Comparison of ENCODE assay signal across 20 cellular contexts in the genomic region with DNA sequence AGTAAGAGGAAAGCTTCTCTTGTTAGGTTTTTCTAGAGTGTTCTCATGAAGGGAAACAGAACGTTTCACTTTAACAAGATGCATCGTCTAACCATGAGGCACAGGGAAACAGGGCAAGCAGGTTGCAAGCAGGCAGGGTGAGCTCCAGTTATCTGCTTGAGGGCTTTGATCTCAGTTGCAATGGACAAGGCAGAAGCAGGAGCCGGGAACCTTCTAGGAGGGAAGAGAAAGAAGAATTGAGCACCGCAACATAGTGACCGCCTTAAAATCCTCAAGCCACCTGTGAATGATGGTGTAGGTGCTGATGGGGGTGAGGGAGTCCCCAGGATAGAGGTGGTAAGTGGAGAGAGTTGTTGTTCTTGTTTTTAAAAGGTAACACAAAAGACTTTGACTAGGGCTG. TPM values are rescaled to one million over a fixed set of nuclear protein-coding genes. Genes with fewer than 3 reads are reported as not detected.
DNase-seq lines count a peak whose midpoint lies in the region; ATAC-seq and TF ChIP-seq lines count a peak whose summit lies in the region.
"Had no signal": no experiment of that assay in that cellular context is flagged by ENCODE, and none has a peak within 500 bp of the region (broad histone marks: within the 10 kb centered on the region; RNA-seq: fewer than 3 reads in every experiment).

No MANE protein-coding gene starts in this region.

- no peak overlapping the region for H3K4me3 ChIP-seq in GM23248
- no peak overlapping the region for H3K4me3 ChIP-seq in SK-N-MC
- no peak overlapping the region for H3K4me3 ChIP-seq in smooth muscle cell
- no peak overlapping the region for H3K4me3 ChIP-seq in mammary epithelial cell (replicated peaks in 1 of 3; ENCODE audit: insufficient read depth in 1 of 3, low read depth in 2 of 3, low read length in 3 of 3)
- H3K4me3 ChIP-seq: GM12878, K562 had no signal

- H3K36me3 ChIP-seq in GM23248 (ENCODE audit: low read depth), result no peaks in the 10 kb centered on the region
- H3K36me3 ChIP-seq in SK-N-MC (ENCODE audit: insufficient read depth, low read length), result no peaks in the 10 kb centered on the region
- no peaks in the 10 kb centered on the region for H3K36me3 ChIP-seq in smooth muscle cell (ENCODE audit: low read depth)
- no peaks in the 10 kb centered on the region for H3K36me3 ChIP-seq in mammary epithelial cell (ENCODE audit: insufficient read depth, low read length)

- H3K27ac ChIP-seq in GM23248 (no peak overlapping the region), SK-N-MC (peak overlapping the region; percentile 88), smooth muscle cell (ENCODE audit: low read depth) (peak overlapping the region; percentile 93), mammary epithelial cell (ENCODE audit: insufficient read depth, low read depth, low read length) (no peak overlapping the region)
- H3K27ac ChIP-seq: RWPE1 had no signal

- DNase-seq in GM23248, result no peak
- DNase-seq in SK-N-MC (ENCODE audit: low read depth, low spot score), result no peak
- DNase-seq in nephron progenitor cell, result no peak
- DNase-seq in smooth muscle cell (lab: John Stamatoyannopoulos, UW; ENCODE audit: unreplicated experiment), result no peak
- no peak for DNase-seq in mammary epithelial cell
- DNase-seq: CD4-positive, CD25-positive, alpha-beta regulatory T cell; DMS79; NCI-H1092; NCI-H1436 treated with DMSO at 0.1 percent for 48 hours; NCI-H1930; NCI-H226; NCI-H510A treated with DMSO at 0.1 percent for 48 hours; NCI-H774; NK-92 treated with Interleukin-12 subunit alpha and Interleukin-12 subunit beta, amount 100 ng/mL, for 24 hours; SHP77 treated with DMSO at 0.1 percent for 48 hours had no signal

- H3K4me1 Mint-ChIP-seq in nephron progenitor cell, result peaks cover 29% of the 10 kb centered on the region

- H3K27me3 ChIP-seq in GM23248 (replicated peaks; ENCODE audit: insufficient read depth), result no peaks in the 10 kb centered on the region
- no peaks in the 10 kb centered on the region for H3K27me3 ChIP-seq in smooth muscle cell (ENCODE audit: low read depth)
- H3K27me3 ChIP-seq in mammary epithelial cell (ENCODE audit: insufficient read depth, low read length), result no peaks in the 10 kb centered on the region

- no peaks in the 10 kb centered on the region for H3K36me3 Mint-ChIP-seq in nephron progenitor cell (ENCODE audit: low read depth)
- H3K36me3 Mint-ChIP-seq: CD4-positive, CD25-positive, alpha-beta regulatory T cell had no signal

- H3F3A ChIP-seq in GM23248 (ENCODE audit: insufficient read depth) (peaks cover 30% of the 10 kb centered on the region), smooth muscle cell (ENCODE audit: low read depth) (peaks cover 15% of the 10 kb centered on the region)

- H3K4me1 ChIP-seq in GM23248 (ENCODE audit: insufficient read depth), result peaks cover 59% of the 10 kb centered on the region
- peaks cover 24% of the 10 kb centered on the region for H3K4me1 ChIP-seq in smooth muscle cell (ENCODE audit: low read depth)
- peaks cover 37% of the 10 kb centered on the region for H3K4me1 ChIP-seq in mammary epithelial cell (ENCODE audit: insufficient read depth, low read length)

- in situ Hi-C loops in GM23248 (cut with MboI), result no loop called here
- in situ Hi-C loops in mammary epithelial cell (cut with MboI; ENCODE audit: low sequenced_read_pairs in 2 of 2), result loop anchor here in 1 of 2 donors (10.0 kb wide), 1 partner anchor 144 kb away; the partner anchor contains the start of gene SMIM15

- TF ChIP-seq CTCF in nephron progenitor cell (IDR thresholded peaks at IDR 0.05) (no peak), smooth muscle cell (IDR thresholded peaks at IDR 0.05; ENCODE audit: borderline replicate concordance, insufficient read depth, poor library complexity, severe bottlenecking) (no peak), mammary epithelial cell (conservative IDR thresholded peaks at IDR 0.05 in 1 of 2, IDR thresholded peaks at IDR 0.05 in 1 of 2; ENCODE audit: extremely low read depth in 1 of 2, insufficient read depth in 1 of 2, low read depth in 1 of 2, low read length in 2 of 2) (no peak)

- 52 to 53% methylated on average over 5 of the region's 5 CpGs for WGBS in GM23248 (ENCODE audit: low coverage in 1 of 2, low lambda C conversion rate in 2 of 2, missing lambda C conversion rate in 2 of 2), 2 experiments
- 53% methylated on average over 5 of the region's 5 CpGs for WGBS in smooth muscle cell (ENCODE audit: low lambda C conversion rate)
- WGBS in mammary epithelial cell (ENCODE audit: low coverage, missing lambda C conversion rate), result 91% methylated on average over 5 of the region's 5 CpGs

- H3K27ac Mint-ChIP-seq in nephron progenitor cell, result peak overlapping the region; percentile 92
- H3K27ac Mint-ChIP-seq: CD4-positive, CD25-positive, alpha-beta regulatory T cell had no signal

- no peaks in the 10 kb centered on the region for H3K9me2 ChIP-seq in GM23248 (ENCODE audit: insufficient read depth)

- no peaks in the 10 kb centered on the region for H3K9me3 ChIP-seq in GM23248 (ENCODE audit: low read depth)
- H3K9me3 ChIP-seq in SK-N-MC (ENCODE audit: low read depth, low read length), result no peaks in the 10 kb centered on the region
- no peaks in the 10 kb centered on the region for H3K9me3 ChIP-seq in smooth muscle cell (replicated peaks; ENCODE audit: low read depth)
- H3K9me3 ChIP-seq in mammary epithelial cell (replicated peaks; ENCODE audit: insufficient read depth, low read length), result no peaks in the 10 kb centered on the region

- dilution Hi-C loops in mammary epithelial cell (cut with HindIII; ENCODE audit: low sequenced_read_pairs), result no loop called here

- intact Hi-C loops in mammary epithelial cell (cut with micrococcal nuclease), result no loop called here

- H3K79me2 ChIP-seq in GM23248 (ENCODE audit: insufficient read depth) (no peaks in the 10 kb centered on the region), smooth muscle cell (ENCODE audit: low read depth) (no peaks in the 10 kb centered on the region), mammary epithelial cell (ENCODE audit: insufficient read depth, low read length) (no peaks in the 10 kb centered on the region)

- peaks cover 12% of the 10 kb centered on the region for H3K27me3 Mint-ChIP-seq in nephron progenitor cell (ENCODE audit: low read depth, poor library complexity)

- H3K9ac ChIP-seq in GM23248 (no peak overlapping the region), SK-N-MC (ENCODE audit: insufficient read length) (no peak overlapping the region), smooth muscle cell (ENCODE audit: low read depth) (peak overlapping the region; percentile 9), mammary epithelial cell (ENCODE audit: insufficient read depth, low read length) (no peak overlapping the region)

- BruUV-seq in mammary epithelial cell (replicated peaks; lab: Mats Ljungman, UMichigan), result no TSS peak

- H3K4me3 Mint-ChIP-seq in nephron progenitor cell, result no peak overlapping the region
- H3K4me3 Mint-ChIP-seq: CD4-positive, CD25-positive, alpha-beta regulatory T cell had no signal

- H3K4me2 ChIP-seq in GM23248 (ENCODE audit: unreplicated experiment) (no peak overlapping the region), smooth muscle cell (peak overlapping the region; percentile 68), mammary epithelial cell (ENCODE audit: insufficient read depth, low read depth, low read length) (no peak overlapping the region)

- no peaks in the 10 kb centered on the region for H4K20me1 ChIP-seq in GM23248 (ENCODE audit: insufficient read depth)
- no peaks in the 10 kb centered on the region for H4K20me1 ChIP-seq in smooth muscle cell (ENCODE audit: low read depth)
- no peaks in the 10 kb centered on the region for H4K20me1 ChIP-seq in mammary epithelial cell (ENCODE audit: insufficient read depth, low read length)

- H3K9me3 Mint-ChIP-seq in nephron progenitor cell, result no peaks in the 10 kb centered on the region

- peak overlapping the region; percentile 49 for H2AFZ ChIP-seq in GM23248
- H2AFZ ChIP-seq in smooth muscle cell (ENCODE audit: low read depth), result peak overlapping the region; percentile 20
- H2AFZ ChIP-seq in mammary epithelial cell (ENCODE audit: low read depth, low read length), result no peak overlapping the region

- ATAC-seq in GM18502 (IDR thresholded peaks at IDR 0.05; ENCODE audit: poor library complexity, unreplicated experiment) (no peak), HG02759 (IDR thresholded peaks at IDR 0.05; ENCODE audit: unreplicated experiment) (no peak)
- ATAC-seq: GM12878, K562 had no signal

- CTCF ChIA-PET in mammary epithelial cell (lab: Charles Lee; ENCODE audit: low non-redundant PET), result interaction anchor here (0.6 kb wide), 1 partner anchor 65 kb away, joined by 4 read pairs; no protein-coding TSS in a partner anchor

RNA-seq across cellular contexts. Expression of gene ZSWIM6, which starts 22.9 kb away (rescaled TPM):
- total RNA-seq in GM23248 (2014; rRNA removed; shearing (Covaris generic)), result 3.9 and 4.8 TPM in 2 replicates
- polyA plus RNA-seq in GM23248 (2016; fragmentation: Nextera tagmentation; extraction: Ambion mirVana) (0.96 and 1.5 TPM in 2 replicates), smooth muscle cell (9.1 and 11.0 TPM in 2 replicates), mammary epithelial cell (6.8 TPM)
- total RNA-seq in smooth muscle cell (21.9 and 25.5 TPM in 2 replicates), mammary epithelial cell (1 to 10 TPM; 9.3 to 9.7 TPM)
- polyA minus RNA-seq in mammary epithelial cell, result 2.3 TPM

Comparison
In these comparisons a context has a peak if more than half of its experiments do, and no peak if none do; other contexts are left out.
1. H3K27ac ChIP-seq: peak in SK-N-MC (single experiment) and smooth muscle cell (single experiment); none in GM23248 (single experiment) and mammary epithelial cell (single experiment).